9 cellular contexts compared by ENCODE assay signal in genomic region chr17:72122668-72123495, GRCh38. TPM values are rescaled to one million over a fixed set of nuclear protein-coding genes. Genes with fewer than 3 reads are reported as not detected.
DNase-seq lines count a peak whose midpoint lies in the region; ATAC-seq and TF ChIP-seq lines count a peak whose summit lies in the region.
"Had no signal": no experiment of that assay in that cellular context is flagged by ENCODE, and none has a peak within 500 bp of the region (broad histone marks: within the 10 kb centered on the region; RNA-seq: fewer than 3 reads in every experiment).

No MANE protein-coding gene starts in this region.

- peak overlapping the region; percentile 39 to 65 for H3K9ac ChIP-seq in colonic mucosa (ENCODE audit: low read depth in 2 of 2, low read length in 2 of 2)

- no peaks in the 10 kb centered on the region for H3K36me3 ChIP-seq in colonic mucosa
- no peaks in the 10 kb centered on the region for H3K36me3 ChIP-seq in muscle layer of duodenum (ENCODE audit: control insufficient read depth in 1 of 2, insufficient read depth in 2 of 2, low read length in 2 of 2)

- H3K4me3 ChIP-seq in AG09309 (ENCODE audit: control insufficient read depth, low read depth, low read length) (peak overlapping the region; percentile 79), colonic mucosa (peak overlapping the region; percentile 74), muscle layer of duodenum (ENCODE audit: low read depth in 1 of 2, low read length in 2 of 2) (peak overlapping the region; percentile 48 to 75)

- H3K9me3 ChIP-seq in colonic mucosa = no peaks in the 10 kb centered on the region
- H3K9me3 ChIP-seq in muscle layer of duodenum (ENCODE audit: control insufficient read depth in 1 of 2, low read length in 2 of 2) = no peaks in the 10 kb centered on the region

- H3K27me3 ChIP-seq in colonic mucosa (peaks cover 10% of the 10 kb centered on the region), muscle layer of duodenum (ENCODE audit: low read depth, low read length) (peaks cover 28% of the 10 kb centered on the region)

- H3K27ac ChIP-seq in colonic mucosa (no peak overlapping the region), muscle layer of duodenum (ENCODE audit: low read length) (no peak overlapping the region)

- TF ChIP-seq CTCF in AG09309 (IDR thresholded peaks at IDR 0.05; ENCODE audit: control insufficient read depth, insufficient read depth, low read depth, low read length, missing control alignments) = no peak
- no peak for TF ChIP-seq CTCF in colonic mucosa (IDR thresholded peaks at IDR 0.05)

- intact Hi-C loops in colonic mucosa (cut with DNase I) = loop anchor here (5.0 kb wide), 1 partner anchor 304 kb away; no protein-coding TSS in a partner anchor

- ATAC-seq in HG03175 (IDR thresholded peaks at IDR 0.05; ENCODE audit: unreplicated experiment) = no peak

- H3K4me1 ChIP-seq in colonic mucosa (no peaks in the 10 kb centered on the region), muscle layer of duodenum (ENCODE audit: control insufficient read depth in 1 of 2, insufficient read depth in 2 of 2, low read length in 2 of 2) (peaks cover 0 to 46% of the 10 kb centered on the region in 2 donors)

- no peak for DNase-seq in AG09309 (ENCODE audit: low read depth)
- peak; percentile 57 for DNase-seq in HT1080 (ENCODE audit: low read depth)
- DNase-seq in colonic mucosa = peak; percentile 62
- DNase-seq in UCSD-AML1 (lab: John Stamatoyannopoulos, UW; ENCODE audit: unreplicated experiment) = no peak
- DNase-seq in DMS53 treated with DMSO at 0.1 percent for 48 hours (lab: John Stamatoyannopoulos, UW; ENCODE audit: unreplicated experiment) = no peak
- no peak for DNase-seq in NCI-H146 treated with DMSO at 0.1 percent for 48 hours (lab: John Stamatoyannopoulos, UW; ENCODE audit: unreplicated experiment)

RNA-seq across cellular contexts. Expression of gene SOX9, which starts 2.1 kb away (rescaled TPM):
- total RNA-seq in HT1080 (2014; rRNA removed; shearing (Covaris generic)) = 24.9 and 43.0 TPM in 2 replicates
- 66.7 and 82.9 TPM in 2 replicates for polyA plus RNA-seq in HT1080 (2015; cell fraction: cytosol; rRNA removed)
- polyA plus RNA-seq in HT1080 (2015; cell fraction: nucleus; rRNA removed) = 119 and 133 TPM in 2 replicates
- 10 to 100 TPM; 52.3 to 74.2 TPM for total RNA-seq in colonic mucosa
- total RNA-seq: dermis microvascular lymphatic vessel endothelial cell had no signal

Comparison
In these comparisons a context has a peak if more than half of its experiments do, and no peak if none do; other contexts are left out.
1. DNase-seq: peak in HT1080 (single experiment) and colonic mucosa (single experiment); none in AG09309 (single experiment), UCSD-AML1 (single experiment), DMS53 treated with DMSO at 0.1 percent for 48 hours (single experiment) and NCI-H146 treated with DMSO at 0.1 percent for 48 hours (single experiment).
2. Peak in every context shown above with its lines, with median percentiles within 50 percentile points of each other: H3K4me3 ChIP-seq.